Comparison of ENCODE assay signal across 9 cellular contexts in genomic region chr1:183734600-183735036, GRCh38.
DNase-seq lines count a peak whose midpoint lies in the region; TF ChIP-seq lines count a peak whose summit lies in the region.
"Had no signal": no experiment of that assay in that cellular context is flagged by ENCODE, and none has a peak within 500 bp of the region (broad histone marks: within the 10 kb centered on the region; RNA-seq: fewer than 3 reads in every experiment).

No MANE protein-coding gene starts in this region.

- no peak overlapping the region for H3K4me3 ChIP-seq in mammary epithelial cell (replicated peaks in 1 of 3; ENCODE audit: insufficient read depth in 1 of 3, low read depth in 2 of 3, low read length in 3 of 3)
- H3K4me3 ChIP-seq: GM12878 had no signal

- peaks cover 16% of the 10 kb centered on the region for H3K4me1 Mint-ChIP-seq in MCF 10A (ENCODE audit: insufficient read depth, unreplicated experiment)
- peaks cover 28% of the 10 kb centered on the region for H3K4me1 Mint-ChIP-seq in glutamatergic neuron (ENCODE audit: low read depth, unreplicated experiment)
- H3K4me1 Mint-ChIP-seq in nephron progenitor cell, result peaks cover 5% of the 10 kb centered on the region

- no peaks in the 10 kb centered on the region for H4K20me1 ChIP-seq in mammary epithelial cell (ENCODE audit: insufficient read depth, low read length)

- no peak overlapping the region for H3K27ac Mint-ChIP-seq in MCF 10A (ENCODE audit: low read depth, unreplicated experiment)
- peak overlapping the region; percentile 83 for H3K27ac Mint-ChIP-seq in glutamatergic neuron (ENCODE audit: unreplicated experiment)
- H3K27ac Mint-ChIP-seq in nephron progenitor cell, result peak overlapping the region; percentile 47

- CTCF ChIA-PET in MCF 10A (lab: Yijun Ruan, JAX) (interaction anchor here (0.6 to 1.7 kb wide), 8 partner anchors 8 to 475 kb away, joined by 3 to 9 read pairs (median 3); no protein-coding TSS in a partner anchor), mammary epithelial cell (lab: Charles Lee; ENCODE audit: low non-redundant PET) (no interaction called here)

- dilution Hi-C loops in mammary epithelial cell (cut with HindIII; ENCODE audit: low sequenced_read_pairs), result no loop called here

- H3K27me3 ChIP-seq in mammary epithelial cell (ENCODE audit: insufficient read depth, low read length), result no peaks in the 10 kb centered on the region

- H3K36me3 Mint-ChIP-seq in MCF 10A (ENCODE audit: insufficient read depth, unreplicated experiment) (no peaks in the 10 kb centered on the region), glutamatergic neuron (ENCODE audit: unreplicated experiment) (no peaks in the 10 kb centered on the region), nephron progenitor cell (ENCODE audit: low read depth) (no peaks in the 10 kb centered on the region)

- no peak overlapping the region for H3K9ac ChIP-seq in mammary epithelial cell (ENCODE audit: insufficient read depth, low read length)

- no peaks in the 10 kb centered on the region for H3K27me3 Mint-ChIP-seq in MCF 10A (ENCODE audit: insufficient read depth, unreplicated experiment)
- no peaks in the 10 kb centered on the region for H3K27me3 Mint-ChIP-seq in glutamatergic neuron (ENCODE audit: unreplicated experiment)
- peaks cover 15% of the 10 kb centered on the region for H3K27me3 Mint-ChIP-seq in nephron progenitor cell (ENCODE audit: low read depth, poor library complexity)

- H3K4me3 Mint-ChIP-seq in MCF 10A (ENCODE audit: unreplicated experiment) (no peak overlapping the region), glutamatergic neuron (ENCODE audit: unreplicated experiment) (peak overlapping the region; percentile 27), nephron progenitor cell (no peak overlapping the region)

- no peaks in the 10 kb centered on the region for H3K36me3 ChIP-seq in mammary epithelial cell (ENCODE audit: insufficient read depth, low read length)

- H3K4me2 ChIP-seq in mammary epithelial cell (ENCODE audit: insufficient read depth, low read depth, low read length), result no peak overlapping the region

- POLR2A ChIA-PET in MCF 10A (lab: Yijun Ruan, JAX), result interaction anchor here (0.7 to 1.1 kb wide), 3 partner anchors 9 to 150 kb away, joined by 3 to 4 read pairs (median 3); no protein-coding TSS in a partner anchor

- no peaks in the 10 kb centered on the region for H3K4me1 ChIP-seq in mammary epithelial cell (ENCODE audit: insufficient read depth, low read length)

- H3K9me3 ChIP-seq in mammary epithelial cell (replicated peaks; ENCODE audit: insufficient read depth, low read length), result no peaks in the 10 kb centered on the region

- no peak overlapping the region for H2AFZ ChIP-seq in mammary epithelial cell (ENCODE audit: low read depth, low read length)

- 54% methylated on average over 5 of the region's 5 CpGs for WGBS in mammary epithelial cell (ENCODE audit: low coverage, missing lambda C conversion rate)

- DNase-seq in MCF 10A (ENCODE audit: unreplicated experiment) (peak; percentile 27), mammary epithelial cell (no peak), glutamatergic neuron (peak; percentile 29), nephron progenitor cell (no peak), glomerular visceral epithelial cell (ENCODE audit: extremely low spot score) (no peak), NCI-H1436 treated with DMSO at 0.1 percent for 48 hours (lab: John Stamatoyannopoulos, UW) (no peak), NCI-H524 treated with DMSO at 0.1 percent for 48 hours (lab: John Stamatoyannopoulos, UW) (no peak)
- DNase-seq in activated effector memory CD4-positive, alpha-beta T cell treated with Interleukin-2 at 50 U/mL for 16 hours, result no peak

- intact Hi-C loops in MCF 10A (cut with micrococcal nuclease), result no loop called here
- intact Hi-C loops in mammary epithelial cell (cut with micrococcal nuclease), result no loop called here

- no peak overlapping the region for H3K27ac ChIP-seq in mammary epithelial cell (ENCODE audit: insufficient read depth, low read depth, low read length)

- in situ Hi-C loops in mammary epithelial cell (cut with MboI; ENCODE audit: low sequenced_read_pairs in 2 of 2), result no loop called here

- BruUV-seq in MCF 10A (replicated peaks; lab: Mats Ljungman, UMichigan), result no TSS peak
- BruUV-seq in mammary epithelial cell (replicated peaks; lab: Mats Ljungman, UMichigan), result no TSS peak

- no peaks in the 10 kb centered on the region for H3K79me2 ChIP-seq in mammary epithelial cell (ENCODE audit: insufficient read depth, low read length)

- H3K9me3 Mint-ChIP-seq in MCF 10A (ENCODE audit: unreplicated experiment) (no peaks in the 10 kb centered on the region), glutamatergic neuron (ENCODE audit: unreplicated experiment) (no peaks in the 10 kb centered on the region), nephron progenitor cell (no peaks in the 10 kb centered on the region)

- TF ChIP-seq CTCF in MCF 10A (IDR thresholded peaks at IDR 0.05; ENCODE audit: unreplicated experiment) (no peak), mammary epithelial cell (conservative IDR thresholded peaks at IDR 0.05 in 1 of 2, IDR thresholded peaks at IDR 0.05 in 1 of 2; ENCODE audit: extremely low read depth in 1 of 2, insufficient read depth in 1 of 2, low read depth in 1 of 2, low read length in 2 of 2) (no peak), glutamatergic neuron (IDR thresholded peaks at IDR 0.05; ENCODE audit: partially characterized antibody, unreplicated experiment) (no peak), nephron progenitor cell (IDR thresholded peaks at IDR 0.05) (no peak)

Comparison
In these comparisons a context has a peak if more than half of its experiments do, and no peak if none do; other contexts are left out.
1. DNase-seq: peak in MCF 10A (single experiment) and glutamatergic neuron (single experiment); none in mammary epithelial cell (single experiment), nephron progenitor cell (single experiment), glomerular visceral epithelial cell (single experiment), NCI-H1436 treated with DMSO at 0.1 percent for 48 hours (single experiment), activated effector memory CD4-positive, alpha-beta T cell treated with Interleukin-2 at 50 U/mL for 16 hours (single experiment) and NCI-H524 treated with DMSO at 0.1 percent for 48 hours (single experiment).